In the genomic region with DNA sequence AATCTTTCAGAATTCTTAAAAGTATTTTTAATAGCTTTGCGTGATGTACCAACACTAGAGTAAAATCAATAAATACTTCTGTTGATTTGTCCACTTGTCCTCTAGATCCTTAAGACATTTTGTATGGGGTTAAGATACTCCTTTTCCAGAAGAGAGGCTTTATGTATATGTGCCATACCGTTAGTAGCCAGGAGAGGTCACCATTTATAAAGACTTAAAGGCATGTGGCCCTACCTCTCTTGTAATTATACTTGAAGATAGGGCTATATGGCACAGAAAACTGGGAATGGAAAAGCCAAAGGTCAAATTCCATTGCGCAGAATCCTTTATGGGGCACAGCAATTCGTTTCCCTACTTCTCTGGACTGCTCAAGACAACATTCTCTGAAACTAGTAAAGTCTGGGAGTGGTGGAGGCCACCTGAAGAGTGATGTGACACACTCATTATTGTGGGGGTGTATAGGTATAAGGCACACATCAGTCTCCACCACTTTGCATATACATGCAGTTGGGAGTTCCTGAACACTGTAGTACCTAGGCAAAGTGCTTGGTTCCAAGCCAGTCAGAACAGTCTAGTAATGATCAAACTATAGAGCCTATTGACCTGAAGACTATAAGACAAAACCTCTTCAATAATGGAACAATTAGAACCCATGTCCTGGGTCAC, we compare ENCODE assay signal across 8 cellular contexts.
DNase-seq lines count a peak whose midpoint lies in the region; ATAC-seq and TF ChIP-seq lines count a peak whose summit lies in the region.

No MANE protein-coding gene starts in this region.

- TF ChIP-seq CTCF in GM12865 (IDR thresholded peaks at IDR 0.05; ENCODE audit: insufficient read depth, low read depth, low read length, missing control alignments) (peak; percentile 59), gastroesophageal sphincter (IDR thresholded peaks at IDR 0.05) (peak; percentile 28 to 59 (median 42)), psoas muscle (IDR thresholded peaks at IDR 0.05) (peak; percentile 44)

- ATAC-seq in HG02623 (IDR thresholded peaks at IDR 0.05; ENCODE audit: unreplicated experiment) (peak; percentile 31), gastroesophageal sphincter (peak; percentile 51), psoas muscle (peak in 1 of 4 donors; percentile 48)

- intact Hi-C loops in psoas muscle (cut with DNase I) = no loop called here

- H3K4me1 ChIP-seq in gastroesophageal sphincter (no peaks in the 10 kb centered on the region), psoas muscle (no peaks in the 10 kb centered on the region)

- H3K27me3 ChIP-seq in gastroesophageal sphincter (no peaks in the 10 kb centered on the region), psoas muscle (ENCODE audit: insufficient read depth in 3 of 3, low read length in 2 of 3) (no peaks in the 10 kb centered on the region)

- no peak for TF ChIP-seq POLR2A in gastroesophageal sphincter (IDR thresholded peaks at IDR 0.05)

- peak overlapping the region; percentile 37 for H3K4me3 ChIP-seq in GM12865 (ENCODE audit: low read depth, low read length)
- no peak overlapping the region for H3K4me3 ChIP-seq in gastroesophageal sphincter
- no peak overlapping the region for H3K4me3 ChIP-seq in psoas muscle

- DNase-seq in AG08396 (ENCODE audit: low spot score) (peak; percentile 41), GM12865 (ENCODE audit: low read depth) (peak; percentile 85), NCI-H1048 (lab: John Stamatoyannopoulos, UW) (peak; percentile 22), T1000 (lab: John Stamatoyannopoulos, UW) (peak; percentile 23), psoas muscle (no peak), amygdala (lab: John Stamatoyannopoulos, UW) (no peak)

- TF ChIP-seq EP300 in gastroesophageal sphincter (IDR thresholded peaks at IDR 0.05) = no peak

- H3K27ac ChIP-seq in gastroesophageal sphincter (no peak overlapping the region), psoas muscle (no peak overlapping the region)

- 17 to 37% methylated on average over 3 to 4 of the region's 4 CpGs for WGBS in gastroesophageal sphincter (ENCODE audit: low coverage in 1 of 2), 2 donors
- 26 to 33% (median 29%) methylated on average over 4 of the region's 4 CpGs for WGBS in psoas muscle, 3 donors

- H3K36me3 ChIP-seq in gastroesophageal sphincter (no peaks in the 10 kb centered on the region), psoas muscle (ENCODE audit: insufficient read depth in 1 of 2, low read depth in 1 of 2) (no peaks in the 10 kb centered on the region)

- no peaks in the 10 kb centered on the region for H3K9me3 ChIP-seq in gastroesophageal sphincter
- H3K9me3 ChIP-seq in psoas muscle = peaks cover 6% of the 10 kb centered on the region

Comparison
In these comparisons a context has a peak if more than half of its experiments do, and no peak if none do; other contexts are left out.
1. DNase-seq: peak in AG08396 (single experiment), GM12865 (single experiment), NCI-H1048 (single experiment) and T1000 (single experiment); none in psoas muscle (0 of 2) and amygdala (0 of 56).
2. Peak in every context shown above with its lines, with median percentiles within 50 percentile points of each other: CTCF ChIP-seq.